1 cellular context compared by ENCODE assay signal in genomic region chr3:111539351-111540331, GRCh38.
TF ChIP-seq lines count a peak whose summit lies in the region.

No MANE protein-coding gene starts in this region.

TF ChIP-seq in GM23338, 12 proteins besides CTCF, POLR2A, EP300 and RAD21 (continued from another document):
- TF ChIP-seq ZNF462 (CRISPR knock-in tag; IDR thresholded peaks at IDR 0.05): no peak
- no peak for TF ChIP-seq STAT1 (IDR thresholded peaks at IDR 0.05; ENCODE audit: unreplicated experiment)
- TF ChIP-seq EZH2 (IDR thresholded peaks at IDR 0.05; ENCODE audit: low read depth, unreplicated experiment): no peak
- no peak for TF ChIP-seq CREB1 (CRISPR knock-in tag; IDR thresholded peaks at IDR 0.05; ENCODE audit: low read depth)
- TF ChIP-seq ZNF331 (CRISPR knock-in tag; IDR thresholded peaks at IDR 0.05; ENCODE audit: low read depth): no peak
- no peak for TF ChIP-seq NANOG (IDR thresholded peaks at IDR 0.05; ENCODE audit: borderline replicate concordance)
- TF ChIP-seq ZNF114 (CRISPR knock-in tag; IDR thresholded peaks at IDR 0.05): no peak
- TF ChIP-seq REST (IDR thresholded peaks at IDR 0.05; ENCODE audit: unreplicated experiment): no peak
- TF ChIP-seq POLR2AphosphoS5 (IDR thresholded peaks at IDR 0.05; ENCODE audit: low read depth): no peak
- TF ChIP-seq EZH2phosphoT487 (IDR thresholded peaks at IDR 0.05; ENCODE audit: unreplicated experiment): no peak
TF ChIP-seq in GM23338: peak in this region for 0.
